In genomic region chr17:2710804-2711607, GRCh38 we compare ENCODE assay signal across 1 cellular context.
A peak's percentile ranks its signal among the peaks of the same experiment; 100 is the strongest.
TF ChIP-seq lines count a peak whose summit lies in the region.

No MANE protein-coding gene starts in this region.

TF ChIP-seq in HepG2, 621 proteins besides CTCF, POLR2A, EP300 and RAD21 (continued from another document and continues in another):
- 0 out of 2 replicates have a peak, but pooled peaks have one; percentile 62 for TF ChIP-seq NKX3-1 (CRISPR knock-in tag; IDR thresholded peaks at IDR 0.05)
- TF ChIP-seq SKIL (CRISPR knock-in tag; IDR thresholded peaks at IDR 0.05; ENCODE audit: borderline replicate concordance), result no peak
- TF ChIP-seq ZNF749 (CRISPR knock-in tag; IDR thresholded peaks at IDR 0.05; ENCODE audit: borderline replicate concordance), result no peak
- no peak for TF ChIP-seq CENPT (CRISPR knock-in tag; IDR thresholded peaks at IDR 0.05; ENCODE audit: low read depth)
- no peak for TF ChIP-seq FOSL2 (CRISPR knock-in tag; IDR thresholded peaks at IDR 0.05)
- no peak for TF ChIP-seq FOSL1 (CRISPR knock-in tag; IDR thresholded peaks at IDR 0.05; ENCODE audit: borderline replicate concordance)
- TF ChIP-seq SNAI1 (CRISPR knock-in tag; IDR thresholded peaks at IDR 0.05; ENCODE audit: borderline replicate concordance), result 0 out of 2 replicates have a peak, but pooled peaks have one; percentile 71
- TF ChIP-seq DNMT1 (CRISPR knock-in tag; IDR thresholded peaks at IDR 0.05), result peak; percentile 51; the same call in 1 of the 2 replicates
- TF ChIP-seq POGK (CRISPR knock-in tag; conservative IDR thresholded peaks at IDR 0.05), result peak; percentile 51; the same call in 1 of the 2 replicates
- TF ChIP-seq, protein P1, sequence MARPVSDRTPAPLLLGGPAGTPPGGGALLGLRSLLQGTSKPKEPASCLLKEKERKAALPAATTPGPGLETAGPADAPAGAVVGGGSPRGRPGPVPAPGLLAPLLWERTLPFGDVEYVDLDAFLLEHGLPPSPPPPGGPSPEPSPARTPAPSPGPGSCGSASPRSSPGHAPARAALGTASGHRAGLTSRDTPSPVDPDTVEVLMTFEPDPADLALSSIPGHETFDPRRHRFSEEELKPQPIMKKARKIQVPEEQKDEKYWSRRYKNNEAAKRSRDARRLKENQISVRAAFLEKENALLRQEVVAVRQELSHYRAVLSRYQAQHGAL (CRISPR knock-in tag; IDR thresholded peaks at IDR 0.05; ENCODE audit: not compliant biosample characterization), result no peak
- TF ChIP-seq NFAT5 (CRISPR knock-in tag; IDR thresholded peaks at IDR 0.05), result no peak; the same call in 1 of the 2 replicates
- no peak; the same call in 1 of the 2 replicates for TF ChIP-seq ZNF709 (CRISPR knock-in tag; IDR thresholded peaks at IDR 0.05)
- TF ChIP-seq MTF1 (CRISPR knock-in tag; IDR thresholded peaks at IDR 0.05), result no peak
- TF ChIP-seq ZNF430 (CRISPR knock-in tag; IDR thresholded peaks at IDR 0.05), result peak; percentile 60; the same call in 1 of the 2 replicates
- TF ChIP-seq MYNN (CRISPR knock-in tag; IDR thresholded peaks at IDR 0.05; ENCODE audit: low read depth), result no peak
- 0 out of 2 replicates have a peak, but pooled peaks have one; percentile 33 for TF ChIP-seq TFE3 (CRISPR knock-in tag; IDR thresholded peaks at IDR 0.05)
- no peak for TF ChIP-seq ATF5 (CRISPR knock-in tag; IDR thresholded peaks at IDR 0.05; ENCODE audit: low read depth)
- TF ChIP-seq FLYWCH1 (CRISPR knock-in tag; IDR thresholded peaks at IDR 0.05), result no peak
- peak; percentile 71 for TF ChIP-seq ZNF274 (CRISPR knock-in tag; IDR thresholded peaks at IDR 0.05)
- no peak for TF ChIP-seq SKI (IDR thresholded peaks at IDR 0.05; ENCODE audit: partially characterized antibody)
- TF ChIP-seq ZNF354B (CRISPR knock-in tag; IDR thresholded peaks at IDR 0.05), result no peak
- TF ChIP-seq KDM2A (CRISPR knock-in tag; IDR thresholded peaks at IDR 0.05; ENCODE audit: borderline replicate concordance, low read depth), result no peak
- TF ChIP-seq FOXO1 (CRISPR knock-in tag; IDR thresholded peaks at IDR 0.05), result 0 out of 2 replicates have a peak, but pooled peaks have one; percentile 33
- TF ChIP-seq NR2F6 (IDR thresholded peaks at IDR 0.05), result no peak; the same call in 1 of the 2 replicates
- peak; percentile 27; the same call in 1 of the 2 replicates for TF ChIP-seq NR2F6 (CRISPR knock-in tag; IDR thresholded peaks at IDR 0.05)
- TF ChIP-seq, protein P2, sequence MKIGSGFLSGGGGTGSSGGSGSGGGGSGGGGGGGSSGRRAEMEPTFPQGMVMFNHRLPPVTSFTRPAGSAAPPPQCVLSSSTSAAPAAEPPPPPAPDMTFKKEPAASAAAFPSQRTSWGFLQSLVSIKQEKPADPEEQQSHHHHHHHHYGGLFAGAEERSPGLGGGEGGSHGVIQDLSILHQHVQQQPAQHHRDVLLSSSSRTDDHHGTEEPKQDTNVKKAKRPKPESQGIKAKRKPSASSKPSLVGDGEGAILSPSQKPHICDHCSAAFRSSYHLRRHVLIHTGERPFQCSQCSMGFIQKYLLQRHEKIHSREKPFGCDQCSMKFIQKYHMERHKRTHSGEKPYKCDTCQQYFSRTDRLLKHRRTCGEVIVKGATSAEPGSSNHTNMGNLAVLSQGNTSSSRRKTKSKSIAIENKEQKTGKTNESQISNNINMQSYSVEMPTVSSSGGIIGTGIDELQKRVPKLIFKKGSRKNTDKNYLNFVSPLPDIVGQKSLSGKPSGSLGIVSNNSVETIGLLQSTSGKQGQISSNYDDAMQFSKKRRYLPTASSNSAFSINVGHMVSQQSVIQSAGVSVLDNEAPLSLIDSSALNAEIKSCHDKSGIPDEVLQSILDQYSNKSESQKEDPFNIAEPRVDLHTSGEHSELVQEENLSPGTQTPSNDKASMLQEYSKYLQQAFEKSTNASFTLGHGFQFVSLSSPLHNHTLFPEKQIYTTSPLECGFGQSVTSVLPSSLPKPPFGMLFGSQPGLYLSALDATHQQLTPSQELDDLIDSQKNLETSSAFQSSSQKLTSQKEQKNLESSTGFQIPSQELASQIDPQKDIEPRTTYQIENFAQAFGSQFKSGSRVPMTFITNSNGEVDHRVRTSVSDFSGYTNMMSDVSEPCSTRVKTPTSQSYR (CRISPR knock-in tag; IDR thresholded peaks at IDR 0.05; ENCODE audit: borderline replicate concordance), result 0 out of 2 replicates have a peak, but pooled peaks have one; percentile 20
- peak; percentile 68 for TF ChIP-seq MYPOP (CRISPR knock-in tag; IDR thresholded peaks at IDR 0.05)
- TF ChIP-seq KDM1A (CRISPR knock-in tag; IDR thresholded peaks at IDR 0.05), result no peak
- TF ChIP-seq, protein P3, sequence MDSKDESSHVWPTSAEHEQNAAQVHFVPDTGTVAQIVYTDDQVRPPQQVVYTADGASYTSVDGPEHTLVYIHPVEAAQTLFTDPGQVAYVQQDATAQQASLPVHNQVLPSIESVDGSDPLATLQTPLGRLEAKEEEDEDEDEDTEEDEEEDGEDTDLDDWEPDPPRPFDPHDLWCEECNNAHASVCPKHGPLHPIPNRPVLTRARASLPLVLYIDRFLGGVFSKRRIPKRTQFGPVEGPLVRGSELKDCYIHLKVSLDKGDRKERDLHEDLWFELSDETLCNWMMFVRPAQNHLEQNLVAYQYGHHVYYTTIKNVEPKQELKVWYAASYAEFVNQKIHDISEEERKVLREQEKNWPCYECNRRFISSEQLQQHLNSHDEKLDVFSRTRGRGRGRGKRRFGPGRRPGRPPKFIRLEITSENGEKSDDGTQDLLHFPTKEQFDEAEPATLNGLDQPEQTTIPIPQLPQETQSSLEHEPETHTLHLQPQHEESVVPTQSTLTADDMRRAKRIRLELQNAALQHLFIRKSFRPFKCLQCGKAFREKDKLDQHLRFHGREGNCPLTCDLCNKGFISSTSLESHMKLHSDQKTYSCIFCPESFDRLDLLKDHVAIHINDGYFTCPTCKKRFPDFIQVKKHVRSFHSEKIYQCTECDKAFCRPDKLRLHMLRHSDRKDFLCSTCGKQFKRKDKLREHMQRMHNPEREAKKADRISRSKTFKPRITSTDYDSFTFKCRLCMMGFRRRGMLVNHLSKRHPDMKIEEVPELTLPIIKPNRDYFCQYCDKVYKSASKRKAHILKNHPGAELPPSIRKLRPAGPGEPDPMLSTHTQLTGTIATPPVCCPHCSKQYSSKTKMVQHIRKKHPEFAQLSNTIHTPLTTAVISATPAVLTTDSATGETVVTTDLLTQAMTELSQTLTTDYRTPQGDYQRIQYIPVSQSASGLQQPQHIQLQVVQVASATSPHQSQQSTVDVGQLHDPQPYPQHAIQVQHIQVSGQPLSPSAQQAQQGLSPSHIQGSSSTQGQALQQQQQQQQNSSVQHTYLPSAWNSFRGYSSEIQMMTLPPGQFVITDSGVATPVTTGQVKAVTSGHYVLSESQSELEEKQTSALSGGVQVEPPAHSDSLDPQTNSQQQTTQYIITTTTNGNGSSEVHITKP (CRISPR knock-in tag; IDR thresholded peaks at IDR 0.05; ENCODE audit: low read depth), result peak; percentile 96
- 0 out of 2 replicates have a peak, but pooled peaks have one; percentile 73 for TF ChIP-seq ZNF224 (CRISPR knock-in tag; IDR thresholded peaks at IDR 0.05)
- no peak for TF ChIP-seq PAWR (CRISPR knock-in tag; IDR thresholded peaks at IDR 0.05; ENCODE audit: borderline replicate concordance)
- no peak for TF ChIP-seq TAF15 (IDR thresholded peaks at IDR 0.05; ENCODE audit: low read depth, low read length, poor library complexity, severe bottlenecking)
- TF ChIP-seq ZFP37 (CRISPR knock-in tag; IDR thresholded peaks at IDR 0.05; ENCODE audit: borderline replicate concordance), result no peak
- TF ChIP-seq ZNF234 (CRISPR knock-in tag; conservative IDR thresholded peaks at IDR 0.05), result 0 out of 2 replicates have a peak, but pooled peaks have one; percentile 68
- no peak for TF ChIP-seq RFXANK (CRISPR knock-in tag; IDR thresholded peaks at IDR 0.05)
- TF ChIP-seq KAT8 (CRISPR knock-in tag; IDR thresholded peaks at IDR 0.05), result peak; percentile 29; the same call in 1 of the 2 replicates
- TF ChIP-seq DR1 (CRISPR knock-in tag; IDR thresholded peaks at IDR 0.05), result peak; percentile 66; the same call in 1 of the 2 replicates
- peak; percentile 92 for TF ChIP-seq TGIF2 (CRISPR knock-in tag; IDR thresholded peaks at IDR 0.05)
- no peak for TF ChIP-seq ZNF790 (CRISPR knock-in tag; IDR thresholded peaks at IDR 0.05; ENCODE audit: borderline replicate concordance)
